In the genomic region with DNA sequence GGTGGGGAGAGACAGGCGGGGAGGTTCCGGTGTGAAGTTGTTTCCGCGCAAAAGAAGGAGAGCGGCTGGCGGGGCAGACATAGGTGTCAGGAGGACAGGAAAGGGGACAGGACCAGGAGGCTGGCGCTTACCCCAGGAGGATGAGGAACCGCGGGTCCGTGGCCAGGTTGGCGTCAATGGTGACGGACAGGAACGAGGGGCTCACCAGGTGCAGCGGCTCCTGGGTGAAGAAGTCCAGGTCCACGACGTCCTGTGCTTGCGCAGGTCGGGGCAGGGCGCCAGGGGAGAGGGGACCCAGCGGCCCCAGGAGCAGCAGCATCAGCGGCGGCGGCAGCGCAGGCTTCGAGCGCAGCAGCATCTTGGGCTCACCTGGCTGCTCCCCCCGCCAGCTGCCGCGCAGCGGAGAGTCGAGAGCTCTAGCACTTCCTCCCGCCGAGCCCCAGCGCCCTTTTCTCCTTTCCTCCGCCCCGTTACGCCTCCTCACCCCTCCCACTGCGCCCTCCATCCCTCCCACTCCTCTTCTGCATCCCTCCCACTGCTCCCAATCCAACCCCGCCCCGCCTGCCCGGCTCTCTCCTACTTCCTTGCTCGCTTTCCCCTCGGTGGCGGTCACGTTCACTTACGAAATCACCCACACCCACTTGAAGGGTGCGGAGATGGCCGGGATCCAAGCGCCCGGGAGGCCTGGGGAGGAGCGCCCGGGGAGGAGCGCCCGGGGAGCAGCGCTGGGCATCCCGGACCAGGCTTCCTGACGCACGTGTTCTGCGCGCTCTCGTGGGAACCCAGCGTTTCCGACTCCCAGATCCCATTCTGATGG, we compare ENCODE assay signal across 8 cellular contexts. TPM values are rescaled to one million over a fixed set of nuclear protein-coding genes. Genes with fewer than 3 reads are reported as not detected.
A peak's percentile ranks its signal among the peaks of the same experiment; 100 is the strongest.
DNase-seq lines count a peak whose midpoint lies in the region; ATAC-seq and TF ChIP-seq lines count a peak whose summit lies in the region.

A gene (minus strand): TSS at position 424 of the 817 bp plus-strand sequence. CDS start 66 bp downstream, at position 358.

- H3K27me3 ChIP-seq in iPS-18a (ENCODE audit: control insufficient read depth, insufficient read depth, low read length) (peaks cover 45% of the 10 kb centered on the region), skeletal muscle tissue (ENCODE audit: control insufficient read depth in 3 of 3, insufficient read depth in 3 of 3, low read length in 3 of 3) (peaks cover 19 to 27% (median 22%) of the 10 kb centered on the region in 3 donors)

- H3K4me3 ChIP-seq in GM12864 (ENCODE audit: low read depth, low read length) (peak within 1 kb of the TSS; percentile 60), iPS-18a (ENCODE audit: low read length) (peak within 1 kb of the TSS; percentile 80), skeletal muscle tissue (ENCODE audit: low read length in 3 of 3) (peak within 1 kb of the TSS; percentile 40 to 66 (median 56))

- H3K9ac ChIP-seq in iPS-18a (ENCODE audit: low read length) = peak within 1 kb of the TSS; percentile 20
- H3K9ac ChIP-seq in skeletal muscle tissue (ENCODE audit: low read depth in 1 of 3, low read length in 3 of 3) = peak within 1 kb of the TSS in 2 of 3 donors; percentile 32 to 33

- no peaks in the 10 kb centered on the region for H3K9me3 ChIP-seq in iPS-18a (ENCODE audit: control insufficient read depth, low read depth, low read length)
- H3K9me3 ChIP-seq in skeletal muscle tissue (ENCODE audit: control insufficient read depth in 3 of 3, low read length in 3 of 3) = peaks cover 0 to 2% (median 0%) of the 10 kb centered on the region in 3 donors

- ATAC-seq in HG02759 (IDR thresholded peaks at IDR 0.05; ENCODE audit: unreplicated experiment) (peak; percentile 93), HG02970 (IDR thresholded peaks at IDR 0.05; ENCODE audit: low FRiP score, unreplicated experiment) (no peak)

- DNase-seq in GM12864 (ENCODE audit: low read depth) = peak; percentile 4
- peak; percentile 71 for DNase-seq in NCI-H1436 treated with DMSO at 0.1 percent for 48 hours (lab: John Stamatoyannopoulos, UW)
- DNase-seq in astrocyte of the hippocampus (ENCODE audit: low read depth, low spot score) = peak; percentile 81

- H3K36me3 ChIP-seq in iPS-18a (ENCODE audit: control insufficient read depth, low read depth, low read length) (no peaks in the 10 kb centered on the region), skeletal muscle tissue (ENCODE audit: control insufficient read depth in 3 of 3, insufficient read depth in 3 of 3, low read length in 3 of 3) (no peaks in the 10 kb centered on the region)

- H3K27ac ChIP-seq in iPS-18a (ENCODE audit: low read length) (no peak within 1 kb of the TSS), skeletal muscle tissue (ENCODE audit: low read depth, low read length) (no peak within 1 kb of the TSS)

- intact Hi-C loops in T-helper 2 cell treated with Interferon-gamma antibody and Interleukin-4, amounts not matched to agents 100 ng/mL and 5 ng/mL, for 36 hours (cut with micrococcal nuclease) = loop anchor here (1.0 to 2.0 kb wide), 3 partner anchors 16 to 121 kb away; a partner anchor contains a TSS

- no peak for TF ChIP-seq CTCF in GM12864 (IDR thresholded peaks at IDR 0.05; ENCODE audit: low read depth, low read length, missing control alignments)

- H3K4me1 ChIP-seq in iPS-18a (ENCODE audit: control insufficient read depth, low read depth, low read length) (no peaks in the 10 kb centered on the region), skeletal muscle tissue (ENCODE audit: control insufficient read depth in 3 of 3, insufficient read depth in 3 of 3, low read length in 3 of 3) (peaks cover 3 to 14% (median 8%) of the 10 kb centered on the region in 3 donors)

RNA-seq across cellular contexts. Expression of the gene that starts here (rescaled TPM):
- total RNA-seq in T-helper 2 cell treated with Interferon-gamma antibody and Interleukin-4, amounts not matched to agents 100 ng/mL and 5 ng/mL, for 36 hours = 10.4 and 10.6 TPM in 2 replicates
- total RNA-seq in skeletal muscle tissue = 1.0 TPM

Comparison
In these comparisons a context has a peak if more than half of its experiments do, and no peak if none do; other contexts are left out.
1. DNase-seq: peak in every context shown above with its lines; median percentile 81 in astrocyte of the hippocampus; 71 in NCI-H1436 treated with DMSO at 0.1 percent for 48 hours; 4 in GM12864.